Comparison of ENCODE assay signal across 9 cellular contexts in genomic region chr15:52078876-52079700, GRCh38. TPM values are rescaled to one million over a fixed set of nuclear protein-coding genes. Genes with fewer than 3 reads are reported as not detected.
DNase-seq lines count a peak whose midpoint lies in the region; ATAC-seq and TF ChIP-seq lines count a peak whose summit lies in the region.
"Had no signal": no experiment of that assay in that cellular context is flagged by ENCODE, and none has a peak within 500 bp of the region (broad histone marks: within the 10 kb centered on the region; RNA-seq: fewer than 3 reads in every experiment).

No MANE protein-coding gene starts in this region.

- no peaks in the 10 kb centered on the region for H3K36me3 Mint-ChIP-seq in neural crest cell (ENCODE audit: low read depth)

- TF ChIP-seq EP300 in stomach (IDR thresholded peaks at IDR 0.05): no peak

- ATAC-seq in Panc1 (peak; percentile 84), GM21723 (IDR thresholded peaks at IDR 0.05; ENCODE audit: unreplicated experiment) (no peak)

- intact Hi-C loops in Panc1 (cut with micrococcal nuclease; ENCODE audit: unreplicated experiment) (loop anchor here (2.0 kb wide), 1 partner anchor 96 kb away; no protein-coding TSS in a partner anchor), stomach (cut with DNase I; ENCODE audit: low total_unique reads) (no loop called here)

- H3K4me1 ChIP-seq in Panc1 (ENCODE audit: control insufficient read depth, insufficient read depth, low read length) (peaks cover 8% of the 10 kb centered on the region), stomach (peaks cover 0 to 8% (median 4%) of the 10 kb centered on the region in 4 donors)

- H3K27me3 Mint-ChIP-seq in neural crest cell (ENCODE audit: low read depth): no peaks in the 10 kb centered on the region

- H3K27ac Mint-ChIP-seq in neural crest cell (ENCODE audit: unreplicated experiment): no peak overlapping the region

- DNase-seq in HCEC 1CT (peak; percentile 51), Panc1 (ENCODE audit: low read depth, low spot score) (no peak), fibroblast of peridontal ligament (ENCODE audit: extremely low read depth) (peak; percentile 58), neural crest cell (ENCODE audit: low read depth, low spot score) (peak; percentile 88), stomach (peak; percentile 89)
- peak; percentile 89 to 93 for DNase-seq in activated T-cell treated with anti-CD3 and anti-CD28 coated beads, Interleukin-2, amount 50 U/mL, for 48 hours

- H3K27ac ChIP-seq in C4-2B: peak overlapping the region; percentile 62
- H3K27ac ChIP-seq in Panc1 (ENCODE audit: low read length): peak overlapping the region; percentile 11; the same call in 1 of the 2 replicates
- no peak overlapping the region for H3K27ac ChIP-seq in stomach

- H3K4me1 Mint-ChIP-seq in neural crest cell: no peaks in the 10 kb centered on the region

- TF ChIP-seq POLR2A in stomach (IDR thresholded peaks at IDR 0.05): no peak

- no peaks in the 10 kb centered on the region for H3K9me3 Mint-ChIP-seq in neural crest cell

- H3K27me3 ChIP-seq in Panc1 (ENCODE audit: control insufficient read depth, insufficient read depth, low read length) (no peaks in the 10 kb centered on the region), stomach (no peaks in the 10 kb centered on the region)

- in situ Hi-C loops in Panc1 (cut with HindIII; ENCODE audit: low pct_unique_long_range_greater_than_20kb, low sequenced_read_pairs): no loop called here

- no peak overlapping the region for H3K4me3 Mint-ChIP-seq in neural crest cell

- peak; percentile 93 for TF ChIP-seq CTCF in C4-2B (conservative IDR thresholded peaks at IDR 0.05)
- TF ChIP-seq CTCF in Panc1 (IDR thresholded peaks at IDR 0.05): peak; percentile 95
- TF ChIP-seq CTCF in neural crest cell (conservative IDR thresholded peaks at IDR 0.05): peak; percentile 81
- TF ChIP-seq CTCF in stomach (IDR thresholded peaks at IDR 0.05): peak in 5 of 7 experiments; percentile 62 to 83 (median 75)

- H3K4me3 ChIP-seq in Panc1 (ENCODE audit: low read depth in 2 of 2, low read length in 2 of 2) (no peak overlapping the region), stomach (no peak overlapping the region)

- no peaks in the 10 kb centered on the region for H3K36me3 ChIP-seq in Panc1 (ENCODE audit: control insufficient read depth, insufficient read depth, low read length)
- H3K36me3 ChIP-seq in stomach: no peaks in the 10 kb centered on the region

- no TSS peak for BruUV-seq in Panc1 (replicated peaks; lab: Mats Ljungman, UMichigan)

- 40 to 46% (median 42%) methylated on average over 13 of the region's 13 CpGs for WGBS in stomach, 5 donors

- CTCF ChIA-PET in Panc1 (lab: Charles Lee): interaction anchor here (0.6 to 1.0 kb wide), 6 partner anchors 12 to 74 kb away, joined by 3 to 6 read pairs (median 4); no protein-coding TSS in a partner anchor

- no peaks in the 10 kb centered on the region for H3K9me3 ChIP-seq in Panc1 (ENCODE audit: control insufficient read depth, insufficient read depth, low read depth, low read length)
- H3K9me3 ChIP-seq in stomach: no peaks in the 10 kb centered on the region

- POLR2A ChIA-PET in Panc1 (lab: Charles Lee): no interaction called here

RNA-seq across cellular contexts. Expression of gene BCL2L10, which starts 33.5 kb away (rescaled TPM):
- total RNA-seq in Panc1 (2021; ENCODE audit: unreplicated experiment): 0.54 TPM
- polyA plus RNA-seq in Panc1 (2012; ENCODE audit: insufficient read length): 0.23 TPM
- total RNA-seq in neural crest cell: not detected in 2 replicates
- total RNA-seq in stomach: 1 to 10 TPM in 1 of 5 donors, under 1 TPM in 1, not detected in 3; 0.92 to 3.2 TPM
- 1 to 10 TPM in 2 of 3 donors, under 1 TPM in 1; 0.75 to 3.4 (median 1.4) TPM for polyA plus RNA-seq in stomach
- total RNA-seq: HT1080 had no signal

Comparison
In these comparisons a context has a peak if more than half of its experiments do, and no peak if none do; other contexts are left out.
1. H3K27ac ChIP-seq: peak in C4-2B (single experiment) and Panc1 (single experiment); none in stomach (0 of 5).
2. Peak in every context shown above with its lines, with median percentiles within 50 percentile points of each other: CTCF ChIP-seq.